26 cellular contexts compared by ENCODE assay signal in genomic region chr5:179195561-179196419, GRCh38.
A peak's percentile ranks its signal among the peaks of the same experiment; 100 is the strongest.
DNase-seq lines count a peak whose midpoint lies in the region; ATAC-seq and TF ChIP-seq lines count a peak whose summit lies in the region.
"Had no signal": no experiment of that assay in that cellular context is flagged by ENCODE, and none has a peak within 500 bp of the region (broad histone marks: within the 10 kb centered on the region; RNA-seq: fewer than 3 reads in every experiment).

No MANE protein-coding gene starts in this region.

- H3K36me3 ChIP-seq in heart right ventricle (no peaks in the 10 kb centered on the region), neuronal stem cell (replicated peaks in 1 of 2; ENCODE audit: control insufficient read depth in 2 of 2, insufficient read depth in 2 of 2, low read length in 2 of 2) (no peaks in the 10 kb centered on the region), vagina (no peaks in the 10 kb centered on the region)
- H3K36me3 ChIP-seq: gastrocnemius medialis, thoracic aorta, uterus had no signal

- H2BK15ac ChIP-seq in neuronal stem cell (ENCODE audit: low read length), result no peak overlapping the region

- H3K27ac ChIP-seq in heart right ventricle (no peak overlapping the region), neuronal stem cell (replicated peaks; ENCODE audit: low read length) (no peak overlapping the region), vagina (peak overlapping the region; percentile 72)
- H3K27ac ChIP-seq: A549, gastrocnemius medialis, thoracic aorta had no signal

- no peak overlapping the region for H3K4ac ChIP-seq in neuronal stem cell (ENCODE audit: low read length)

- peaks cover 0 to 5% (median 0%) of the 10 kb centered on the region in 9 donors for H3K4me1 ChIP-seq in heart right ventricle
- H3K4me1 ChIP-seq in neuronal stem cell (ENCODE audit: control insufficient read depth in 2 of 2, insufficient read depth in 1 of 2, low read depth in 1 of 2, low read length in 2 of 2), result peaks cover 0 to 5% of the 10 kb centered on the region in 2 donors
- H3K4me1 ChIP-seq in vagina, result peaks cover 21% of the 10 kb centered on the region
- H3K4me1 ChIP-seq: A549, gastrocnemius medialis, uterus had no signal

- no peak overlapping the region for H3K23ac ChIP-seq in neuronal stem cell (ENCODE audit: low read depth, low read length, poor library complexity)

- no peak overlapping the region for H2BK12ac ChIP-seq in neuronal stem cell (ENCODE audit: low read length)

- TF ChIP-seq CTCF in heart right ventricle (IDR thresholded peaks at IDR 0.05), result no peak
- TF ChIP-seq CTCF in vagina (IDR thresholded peaks at IDR 0.05), result no peak

- no peaks in the 10 kb centered on the region for H3K9me3 ChIP-seq in heart right ventricle
- no peaks in the 10 kb centered on the region for H3K9me3 ChIP-seq in neuronal stem cell (replicated peaks in 1 of 2; ENCODE audit: control insufficient read depth in 2 of 2, insufficient read depth in 1 of 2, low read depth in 1 of 2, low read length in 2 of 2)
- no peaks in the 10 kb centered on the region for H3K9me3 ChIP-seq in vagina
- H3K9me3 ChIP-seq: gastrocnemius medialis, thoracic aorta, uterus had no signal

- WGBS in heart right ventricle, 2 donors, result 88% methylated on average over 36 of the region's 36 CpGs
- WGBS in neuronal stem cell (ENCODE audit: extremely low coverage in 2 of 2, insufficient read length in 2 of 2, insufficient replicate concordance in 1 of 2), 2 donors, result no CpG with 5 or more reads among the region's 36 CpGs

- H3K4me2 ChIP-seq in neuronal stem cell (ENCODE audit: insufficient read depth, low read length, poor library complexity, severe bottlenecking), result no peak overlapping the region
- H3K4me2 ChIP-seq: A549 had no signal

- peak; percentile 18 for DNase-seq in left cardiac atrium
- no peak for DNase-seq in heart right ventricle
- DNase-seq in fibroblast of the conjunctiva (ENCODE audit: low read depth), result peak; percentile 22
- no peak for DNase-seq in neuronal stem cell (ENCODE audit: low spot score)
- no peak for DNase-seq in vagina (ENCODE audit: extremely low spot score in 2 of 2)
- DNase-seq in ACHN, result no peak
- no peak for DNase-seq in Ammon's horn (ENCODE audit: low spot score)
- DNase-seq: activated CD8-positive, alpha-beta T cell treated with anti-CD3 and anti-CD28 coated beads for 36 hours; activated naive CD8-positive, alpha-beta T cell treated with anti-CD3 and anti-CD28 coated beads for 36 hours; CD8-positive, alpha-beta memory T cell; dermis blood vessel endothelial cell; endodermal cell; gastrocnemius medialis; natural killer cell; NCI-H146; NCI-H2107; NCI-H446; NCI-H774; SIG-M5; small intestine; stimulated activated naive CD4-positive, alpha-beta T cell treated with Interleukin-2 at 50 U/mL for 16 hours; uterus had no signal

- H4K91ac ChIP-seq in neuronal stem cell (ENCODE audit: low read depth, low read length, poor library complexity), result no peak overlapping the region

- no peak overlapping the region for H2BK5ac ChIP-seq in neuronal stem cell (ENCODE audit: low read length)

- peak overlapping the region; percentile 40 for H3K18ac ChIP-seq in neuronal stem cell (ENCODE audit: low read length)

- no peak overlapping the region for H3K4me3 ChIP-seq in heart right ventricle
- H3K4me3 ChIP-seq in neuronal stem cell (ENCODE audit: low read length in 2 of 2), result no peak overlapping the region
- H3K4me3 ChIP-seq in vagina, result no peak overlapping the region
- H3K4me3 ChIP-seq: A549, gastrocnemius medialis, thoracic aorta, uterus had no signal

- H2AFZ ChIP-seq in neuronal stem cell (ENCODE audit: low read length), result no peak overlapping the region

- H3K27me3 ChIP-seq in heart right ventricle (peaks cover 0 to 10% (median 4%) of the 10 kb centered on the region in 7 donors), neuronal stem cell (ENCODE audit: control insufficient read depth in 3 of 3, insufficient read depth in 3 of 3, low read depth in 1 of 3, low read length in 3 of 3) (no peaks in the 10 kb centered on the region), vagina (no peaks in the 10 kb centered on the region)
- H3K27me3 ChIP-seq: gastrocnemius medialis, uterus had no signal

- intact Hi-C loops in left cardiac atrium (cut with DNase I), result no loop called here
- intact Hi-C loops in heart right ventricle (cut with DNase I), result no loop called here
- intact Hi-C loops in vagina (cut with DNase I), result no loop called here

- no peak overlapping the region for H3K14ac ChIP-seq in neuronal stem cell (ENCODE audit: low read length)

- peak overlapping the region; percentile 56 for H3K9ac ChIP-seq in neuronal stem cell (ENCODE audit: low read depth, low read length, poor library complexity)

- peaks cover 3% of the 10 kb centered on the region for H3K79me1 ChIP-seq in neuronal stem cell (ENCODE audit: low read depth, low read length)

- no peak overlapping the region for H2AK5ac ChIP-seq in neuronal stem cell (ENCODE audit: low read depth, low read length)

- no peak for TF ChIP-seq POLR2A in vagina (IDR thresholded peaks at IDR 0.05)

- ATAC-seq in left cardiac atrium, result no peak
- ATAC-seq in heart right ventricle, result no peak
- no peak for ATAC-seq in GM18520 (IDR thresholded peaks at IDR 0.05; ENCODE audit: unreplicated experiment)
- ATAC-seq: A549; activated CD8-positive, alpha-beta T cell treated with anti-CD3 and anti-CD28 coated beads for 36 hours; gastrocnemius medialis; natural killer cell; Panc1 had no signal

- H4K8ac ChIP-seq in neuronal stem cell (ENCODE audit: low read depth, low read length), result no peak overlapping the region

- in situ Hi-C loops in ACHN (cut with HindIII; ENCODE audit: low pct_ligation_motif_present, low pct_unique_long_range_greater_than_20kb, low sequenced_read_pairs), result no loop called here

- no peak overlapping the region for H2BK120ac ChIP-seq in neuronal stem cell (ENCODE audit: low read depth, low read length)

Comparison
In these comparisons a context has a peak if more than half of its experiments do, and no peak if none do; other contexts are left out.
1. DNase-seq: peak in left cardiac atrium (single experiment) and fibroblast of the conjunctiva (single experiment); none in heart right ventricle (0 of 2), neuronal stem cell (single experiment), vagina (0 of 2), ACHN (single experiment) and Ammon's horn (single experiment).